Comparison of ENCODE assay signal across 24 cellular contexts in genomic region chr1:24892188-24893153, GRCh38. TPM values are rescaled to one million over a fixed set of nuclear protein-coding genes. Genes with fewer than 3 reads are reported as not detected.
DNase-seq lines count a peak whose midpoint lies in the region; ATAC-seq, FAIRE-seq and TF ChIP-seq lines count a peak whose summit lies in the region.
"Had no signal": no experiment of that assay in that cellular context is flagged by ENCODE, and none has a peak within 500 bp of the region (broad histone marks: within the 10 kb centered on the region; RNA-seq: fewer than 3 reads in every experiment).

No MANE protein-coding gene starts in this region.

- H3K36me3 ChIP-seq in HepG2 (replicated peaks in 1 of 2; ENCODE audit: control insufficient read depth in 1 of 2, insufficient read depth in 2 of 2, low read length in 2 of 2): no peaks in the 10 kb centered on the region
- H3K36me3 ChIP-seq: BE2C, breast epithelium, gastroesophageal sphincter, neutrophil had no signal

- in situ Hi-C loops in HepG2 (cut with HindIII; ENCODE audit: extremely low pct_ligation_motif_present, low pct_unique_long_range_greater_than_20kb): no loop called here

- TF ChIP-seq POLR2A in HepG2 (IDR thresholded peaks at IDR 0.05; ENCODE audit: insufficient read depth in 1 of 2, low read depth in 2 of 2, low read length in 2 of 2): no peak
- no peak for TF ChIP-seq POLR2A in erythroblast (IDR thresholded peaks at IDR 0.05; ENCODE audit: low read length)

- H3K4me2 ChIP-seq in HepG2 (ENCODE audit: low read depth, low read length): no peak overlapping the region

- TF ChIP-seq RAD21 in HepG2 (CRISPR knock-in tag; IDR thresholded peaks at IDR 0.05): no peak

- H3K4me1 ChIP-seq in HepG2 (ENCODE audit: insufficient read depth, low read length): no peaks in the 10 kb centered on the region
- H3K4me1 ChIP-seq: BE2C, breast epithelium, gastroesophageal sphincter, psoas muscle had no signal

- intact Hi-C loops in HepG2 (cut with micrococcal nuclease; ENCODE audit: unreplicated experiment): no loop called here

- no peak for FAIRE-seq in HepG2 (lab: Jason Lieb, UNC)
- FAIRE-seq: endometrium, GM12891 had no signal

- no peak for ATAC-seq in HepG2
- no peak for ATAC-seq in stimulated activated naive CD8-positive, alpha-beta T cell treated with anti-CD3 and anti-CD28 coated beads, Interleukin-15, Interleukin-2, amounts not matched to agents 100 U/mL and 50 U/mL, for 24 hours
- ATAC-seq in HG03520 (IDR thresholded peaks at IDR 0.05; ENCODE audit: unreplicated experiment): no peak
- ATAC-seq: gastroesophageal sphincter, psoas muscle had no signal

- no TSS peak for BruUV-seq in HepG2 (replicated peaks; lab: Mats Ljungman, UMichigan)

- no peak for TF ChIP-seq CTCF in HepG2 (CRISPR knock-in tag; IDR thresholded peaks at IDR 0.05)

- TF ChIP-seq EP300 in HepG2 (IDR thresholded peaks at IDR 0.05; ENCODE audit: low read depth in 2 of 2, low read length in 2 of 2): no peak
- TF ChIP-seq EP300 in HepG2 (CRISPR knock-in tag; IDR thresholded peaks at IDR 0.05; ENCODE audit: borderline replicate concordance): no peak

- POLR2A ChIA-PET in HepG2 (lab: Yijun Ruan, JAX): no interaction called here

- peak; percentile 2 for DNase-seq in activated naive CD4-positive, alpha-beta T cell treated with Interleukin-2 at 50 U/mL for 16 hours
- no peak for DNase-seq in activated naive CD4-positive, alpha-beta T cell treated with anti-CD3 and anti-CD28 coated beads, Interleukin-2, amount 50 U/mL, for 16 hours
- peak; percentile 42 for DNase-seq in activated CD8-positive, alpha-beta memory T cell treated with anti-CD3 and anti-CD28 coated beads, Interleukin-2, amount 50 U/mL, for 48 hours
- DNase-seq in HepG2 (ENCODE audit: low spot score): no peak
- DNase-seq in stimulated activated naive CD8-positive, alpha-beta T cell treated with anti-CD3 and anti-CD28 coated beads, Interleukin-15, Interleukin-2, amounts not matched to agents 100 U/mL and 50 U/mL, for 24 hours: peak; percentile 2
- DNase-seq in erythroblast (lab: John Stamatoyannopoulos, UW): no peak
- DNase-seq in NCI-H187 treated with DMSO at 0.1 percent for 48 hours (lab: John Stamatoyannopoulos, UW): no peak
- DNase-seq: activated CD4-positive, alpha-beta T cell treated with anti-CD3 and anti-CD28 coated beads, Interleukin-2, amount 50 U/mL, for 1 hour; BE2C; cortex of kidney; GM23248; hypothalamus; immature natural killer cell; NCI-H1694; psoas muscle; RPMI8226 had no signal

- no peak overlapping the region for H3K27ac ChIP-seq in HepG2 (ENCODE audit: extremely low read length, insufficient read depth, low read length)
- H3K27ac ChIP-seq: breast epithelium, gastroesophageal sphincter, GM23248, neutrophil, psoas muscle had no signal

- CTCF ChIA-PET in HepG2 (lab: Yijun Ruan, JAX; ENCODE audit: low intra/inter-chr PET ratio, low total read pairs): no interaction called here

- peaks cover 0 to 4% of the 10 kb centered on the region in 2 experiments; a peak in 1 of 5 replicates for H3K27me3 ChIP-seq in HepG2 (ENCODE audit: control insufficient read depth in 1 of 2, insufficient read depth in 2 of 2, low read length in 2 of 2)
- H3K27me3 ChIP-seq: BE2C, breast epithelium had no signal

- H4K20me1 ChIP-seq in HepG2 (ENCODE audit: insufficient read depth, low read length): no peaks in the 10 kb centered on the region

- H2AFZ ChIP-seq in HepG2 (ENCODE audit: low read length): no peak overlapping the region
- H2AFZ ChIP-seq: GM23248 had no signal

- H3K79me2 ChIP-seq in HepG2 (ENCODE audit: insufficient read depth, low read length): no peaks in the 10 kb centered on the region

- no peak overlapping the region for H3K4me3 ChIP-seq in HepG2 (replicated peaks in 1 of 3; ENCODE audit: insufficient read depth in 1 of 3, low read depth in 2 of 3, low read length in 3 of 3)
- H3K4me3 ChIP-seq: breast epithelium, gastroesophageal sphincter, GM23248, psoas muscle had no signal

- 0% methylated on average over 1 of the region's 1 CpG for WGBS in HepG2 (ENCODE audit: low lambda C conversion rate)

- no peak overlapping the region for H3K9ac ChIP-seq in HepG2 (ENCODE audit: insufficient read depth, low read depth, low read length)
- H3K9ac ChIP-seq: GM23248 had no signal

- H3K9me3 ChIP-seq in HepG2 (ENCODE audit: low read length): peaks cover 11% of the 10 kb centered on the region
- H3K9me3 ChIP-seq: BE2C, neutrophil, psoas muscle had no signal

TF ChIP-seq in HepG2, 621 proteins besides CTCF, POLR2A, EP300 and RAD21:
- no peak for TF ChIP-seq ZFP1 (CRISPR knock-in tag; IDR thresholded peaks at IDR 0.05)
- TF ChIP-seq SIN3B (IDR thresholded peaks at IDR 0.05; ENCODE audit: low read length): no peak
- TF ChIP-seq ATRX (CRISPR knock-in tag; IDR thresholded peaks at IDR 0.05; ENCODE audit: borderline replicate concordance): no peak
- TF ChIP-seq ZNF841 (CRISPR knock-in tag; IDR thresholded peaks at IDR 0.05; ENCODE audit: borderline replicate concordance): peak; percentile 90; the same call in 1 of the 2 replicates
- no peak for TF ChIP-seq MBD4 (IDR thresholded peaks at IDR 0.05; ENCODE audit: borderline replicate concordance, low read length)
- TF ChIP-seq ATF7 (IDR thresholded peaks at IDR 0.05): peak; percentile 17; the same call in 1 of the 2 replicates
- TF ChIP-seq ATF7 (CRISPR knock-in tag; IDR thresholded peaks at IDR 0.05): no peak
- TF ChIP-seq DRAP1 (CRISPR knock-in tag; IDR thresholded peaks at IDR 0.05): no peak
- TF ChIP-seq WIZ (CRISPR knock-in tag; IDR thresholded peaks at IDR 0.05): no peak
- no peak for TF ChIP-seq EZH2 (conservative IDR thresholded peaks at IDR 0.05; ENCODE audit: low read depth, low read length)
- no peak for TF ChIP-seq ZNF772 (CRISPR knock-in tag; IDR thresholded peaks at IDR 0.05)
- no peak for TF ChIP-seq ZKSCAN8 (CRISPR knock-in tag; IDR thresholded peaks at IDR 0.05; ENCODE audit: borderline replicate concordance)
- TF ChIP-seq U2AF1 (optimal IDR thresholded peaks at IDR 0.05; ENCODE audit: low read depth, low read length): no peak
- TF ChIP-seq ZNF660 (CRISPR knock-in tag; IDR thresholded peaks at IDR 0.05; ENCODE audit: borderline replicate concordance, low read depth): no peak
- TF ChIP-seq KDM5A (IDR thresholded peaks at IDR 0.05; ENCODE audit: borderline replicate concordance, low read length): no peak
- no peak for TF ChIP-seq MYC (CRISPR knock-in tag; IDR thresholded peaks at IDR 0.05; ENCODE audit: borderline replicate concordance)
- TF ChIP-seq KLF6 (CRISPR knock-in tag; IDR thresholded peaks at IDR 0.05): no peak
- TF ChIP-seq GPBP1L1 (CRISPR knock-in tag; IDR thresholded peaks at IDR 0.05): no peak

RNA-seq across cellular contexts. Expression of gene RUNX3, which starts 37.6 kb away (rescaled TPM):
- total RNA-seq in HepG2 (2016; rRNA removed; fragmentation: Illumina TruSeq; extraction: Trizol): 0.04 TPM in 1 of 2 replicates, not detected in the other
- not detected in 2 replicates for total RNA-seq in HepG2 (2016; cell fraction: cytosol; rRNA removed; fragmentation: Illumina TruSeq; extraction: Trizol; ENCODE audit: low read depth)
- 0.04 and 0.06 TPM in 2 replicates for total RNA-seq in HepG2 (2016; cell fraction: insoluble cytoplasmic fraction; rRNA removed; fragmentation: Illumina TruSeq; extraction: Trizol)
- 0.07 TPM in 1 of 2 replicates, not detected in the other for total RNA-seq in HepG2 (2016; cell fraction: membrane; rRNA removed; fragmentation: Illumina TruSeq; extraction: Trizol)
- total RNA-seq in HepG2 (2016; cell fraction: nucleus; rRNA removed; fragmentation: Illumina TruSeq; extraction: Trizol): not detected in 2 replicates
- 0.17 and 0.22 TPM in 2 replicates for polyA plus RNA-seq in HepG2 (2011; rRNA removed)
- 0.12 and 0.21 TPM in 2 replicates for polyA plus RNA-seq in HepG2 (2011; cell fraction: cytosol; rRNA removed)
- polyA plus RNA-seq in HepG2 (2011; cell fraction: nucleus; rRNA removed): 0.26 and 0.35 TPM in 2 replicates
- 0.67 and 0.68 TPM in 2 replicates for polyA plus RNA-seq in HepG2 (2012)
- polyA plus RNA-seq in HepG2 (2016; cell fraction: cytosol; fragmentation: Illumina TruSeq; extraction: Trizol; ENCODE audit: low read depth): 0.07 TPM in 1 of 2 replicates, not detected in the other
- polyA plus RNA-seq in HepG2 (2016; cell fraction: insoluble cytoplasmic fraction; fragmentation: Illumina TruSeq; extraction: Trizol; ENCODE audit: low read depth): 0.05 and 0.15 TPM in 2 replicates
- polyA plus RNA-seq in HepG2 (2016; cell fraction: membrane; fragmentation: Illumina TruSeq; extraction: Trizol; ENCODE audit: low read depth): 0.09 and 0.14 TPM in 2 replicates
- polyA plus RNA-seq in HepG2 (2016; cell fraction: nucleus; fragmentation: Illumina TruSeq; extraction: Trizol; ENCODE audit: insufficient read depth, low read depth): 0.19 TPM in 1 of 2 replicates, not detected in the other
- 0.74 TPM in 1 of 2 replicates, not detected in the other for polyA minus RNA-seq in HepG2 (2011; rRNA and poly(A)+ RNA removed; ENCODE audit: low replicate concordance)
- polyA minus RNA-seq in HepG2 (2011; cell fraction: cytosol; rRNA and poly(A)+ RNA removed): 0.18 and 0.89 TPM in 2 replicates
- 0.12 TPM in 1 of 2 replicates, not detected in the other for polyA minus RNA-seq in HepG2 (2011; cell fraction: nucleus; rRNA and poly(A)+ RNA removed)
- total RNA-seq: myocyte, NCI-H460 had no signal

Comparison
In these comparisons a context has a peak if more than half of its experiments do, and no peak if none do; other contexts are left out.
1. DNase-seq: peak in activated naive CD4-positive, alpha-beta T cell treated with Interleukin-2 at 50 U/mL for 16 hours (single experiment), activated CD8-positive, alpha-beta memory T cell treated with anti-CD3 and anti-CD28 coated beads, Interleukin-2, amount 50 U/mL, for 48 hours (single experiment) and stimulated activated naive CD8-positive, alpha-beta T cell treated with anti-CD3 and anti-CD28 coated beads, Interleukin-15, Interleukin-2, amounts not matched to agents 100 U/mL and 50 U/mL, for 24 hours (single experiment); none in activated naive CD4-positive, alpha-beta T cell treated with anti-CD3 and anti-CD28 coated beads, Interleukin-2, amount 50 U/mL, for 16 hours (single experiment), HepG2 (single experiment), erythroblast (0 of 2) and NCI-H187 treated with DMSO at 0.1 percent for 48 hours (single experiment).